Comparison of ENCODE assay signal across 9 cellular contexts in the genomic region with DNA sequence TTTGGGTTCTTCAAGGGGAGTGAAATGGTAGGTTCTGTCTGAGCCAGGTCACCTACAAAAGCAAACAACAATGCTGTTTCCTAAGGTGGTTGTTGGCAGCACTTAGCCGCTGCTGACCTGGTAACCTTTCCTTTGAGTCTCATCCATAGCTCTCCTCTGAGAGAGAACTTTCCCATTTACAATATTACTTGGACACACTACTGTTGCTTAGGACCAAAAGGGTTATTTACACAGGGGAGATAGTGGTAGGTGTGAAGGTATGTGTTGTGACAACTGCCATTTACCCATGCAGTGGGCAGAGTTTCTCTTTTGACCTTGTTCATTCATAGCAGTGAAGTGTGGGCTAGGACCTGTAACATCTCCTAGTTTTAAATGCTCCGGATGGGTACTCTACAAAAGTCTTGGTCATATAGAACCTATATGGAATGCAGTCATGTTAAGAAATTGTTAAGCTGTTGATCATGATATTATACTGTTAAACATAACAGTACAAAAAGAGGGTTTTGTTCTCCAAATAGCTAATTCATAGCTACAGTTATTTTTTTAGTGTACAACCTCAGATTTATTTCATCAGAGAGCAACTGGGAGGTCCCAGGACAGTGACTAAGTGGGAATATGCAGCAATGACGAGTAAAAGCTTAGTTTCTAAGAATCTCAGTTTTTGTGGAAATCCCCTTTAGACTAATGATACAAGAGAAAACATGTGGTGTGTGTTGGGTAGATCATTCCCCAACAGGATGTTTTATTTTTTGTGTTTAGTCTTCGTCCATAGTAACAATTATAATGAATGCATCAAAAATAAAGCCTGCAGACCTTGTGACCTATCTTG.
A peak's percentile ranks its signal among the peaks of the same experiment; 100 is the strongest.
DNase-seq lines count a peak whose midpoint lies in the region; ATAC-seq and TF ChIP-seq lines count a peak whose summit lies in the region.
"Had no signal": no experiment of that assay in that cellular context is flagged by ENCODE, and none has a peak within 500 bp of the region (broad histone marks: within the 10 kb centered on the region; RNA-seq: fewer than 3 reads in every experiment).

No MANE protein-coding gene starts in this region.

- H3K9me3 ChIP-seq in smooth muscle cell (replicated peaks; ENCODE audit: low read depth), result no peaks in the 10 kb centered on the region
- no peaks in the 10 kb centered on the region for H3K9me3 ChIP-seq in effector memory CD4-positive, alpha-beta T cell (ENCODE audit: control insufficient read depth, low read length)

- peaks cover 9% of the 10 kb centered on the region for H3K9me3 Mint-ChIP-seq in nephron progenitor cell

- H3K36me3 ChIP-seq in smooth muscle cell (ENCODE audit: low read depth), result no peaks in the 10 kb centered on the region
- H3K36me3 ChIP-seq in effector memory CD4-positive, alpha-beta T cell (ENCODE audit: control insufficient read depth, insufficient read depth, low read length), result no peaks in the 10 kb centered on the region

- DNase-seq in LNCaP clone FGC (ENCODE audit: low read depth) (peak; percentile 50), fibroblast of pulmonary artery (ENCODE audit: low read depth) (peak; percentile 92), smooth muscle cell (lab: John Stamatoyannopoulos, UW; ENCODE audit: unreplicated experiment) (no peak), nephron progenitor cell (no peak), HPDE6-E6E7 (ENCODE audit: extremely low spot score) (no peak), T1000 (lab: John Stamatoyannopoulos, UW) (no peak)
- no peak for DNase-seq in effector memory CD4-positive, alpha-beta T cell
- DNase-seq: SW 1271 had no signal

- peak overlapping the region; percentile 78 for H3K27ac ChIP-seq in smooth muscle cell (ENCODE audit: low read depth)
- H3K27ac ChIP-seq in effector memory CD4-positive, alpha-beta T cell (ENCODE audit: insufficient read depth, low read length, poor library complexity, severe bottlenecking), result no peak overlapping the region

- H4K20me1 ChIP-seq in smooth muscle cell (ENCODE audit: low read depth), result no peaks in the 10 kb centered on the region

- peaks cover 10% of the 10 kb centered on the region for H3K4me1 ChIP-seq in smooth muscle cell (ENCODE audit: low read depth)
- H3K4me1 ChIP-seq in effector memory CD4-positive, alpha-beta T cell (ENCODE audit: control insufficient read depth, insufficient read depth, low read length, poor library complexity, severe bottlenecking), result no peaks in the 10 kb centered on the region

- no peaks in the 10 kb centered on the region for H3K27me3 ChIP-seq in smooth muscle cell (ENCODE audit: low read depth)
- H3K27me3 ChIP-seq in effector memory CD4-positive, alpha-beta T cell (replicated peaks; ENCODE audit: control insufficient read depth, insufficient read depth, low read length, poor library complexity, severe bottlenecking), result no peaks in the 10 kb centered on the region

- no peaks in the 10 kb centered on the region for H3K36me3 Mint-ChIP-seq in nephron progenitor cell (ENCODE audit: low read depth)

- TF ChIP-seq CTCF in LNCaP clone FGC (IDR thresholded peaks at IDR 0.05; ENCODE audit: control insufficient read depth, extremely low read depth, insufficient read depth) (no peak), fibroblast of pulmonary artery (IDR thresholded peaks at IDR 0.05; ENCODE audit: low read length, missing control alignments) (no peak), smooth muscle cell (IDR thresholded peaks at IDR 0.05; ENCODE audit: borderline replicate concordance, insufficient read depth, poor library complexity, severe bottlenecking) (no peak), nephron progenitor cell (IDR thresholded peaks at IDR 0.05) (no peak)

- H3K4me2 ChIP-seq in smooth muscle cell, result peak overlapping the region; percentile 39

- H3K79me2 ChIP-seq in smooth muscle cell (ENCODE audit: low read depth), result no peaks in the 10 kb centered on the region

- H2AFZ ChIP-seq in smooth muscle cell (ENCODE audit: low read depth), result no peak overlapping the region

- H3K27ac Mint-ChIP-seq in nephron progenitor cell, result no peak overlapping the region

- H3K4me1 Mint-ChIP-seq in nephron progenitor cell, result peaks cover 7% of the 10 kb centered on the region

- H3K4me3 ChIP-seq in LNCaP clone FGC (ENCODE audit: low read depth, low read length) (no peak overlapping the region), fibroblast of pulmonary artery (replicated peaks; ENCODE audit: low read depth, low read length) (no peak overlapping the region), smooth muscle cell (no peak overlapping the region)
- H3K4me3 ChIP-seq in effector memory CD4-positive, alpha-beta T cell (ENCODE audit: insufficient read depth, low read depth, low read length, poor library complexity, severe bottlenecking), result no peak overlapping the region

- peaks cover 8% of the 10 kb centered on the region for H3K27me3 Mint-ChIP-seq in nephron progenitor cell (ENCODE audit: low read depth, poor library complexity)

- peak; percentile 52 for ATAC-seq in GM21723 (IDR thresholded peaks at IDR 0.05; ENCODE audit: unreplicated experiment)

- no peaks in the 10 kb centered on the region for H3F3A ChIP-seq in smooth muscle cell (ENCODE audit: low read depth)

- 52% methylated on average over 4 of the region's 4 CpGs for WGBS in smooth muscle cell (ENCODE audit: low lambda C conversion rate)

- no peak overlapping the region for H3K4me3 Mint-ChIP-seq in nephron progenitor cell

- H3K9ac ChIP-seq in smooth muscle cell (ENCODE audit: low read depth), result peak overlapping the region; percentile 47

Comparison
In these comparisons a context has a peak if more than half of its experiments do, and no peak if none do; other contexts are left out.
1. DNase-seq: peak in LNCaP clone FGC (single experiment) and fibroblast of pulmonary artery (single experiment); none in smooth muscle cell (single experiment), nephron progenitor cell (single experiment), effector memory CD4-positive, alpha-beta T cell (0 of 3), HPDE6-E6E7 (single experiment) and T1000 (single experiment).